In the genomic region with DNA sequence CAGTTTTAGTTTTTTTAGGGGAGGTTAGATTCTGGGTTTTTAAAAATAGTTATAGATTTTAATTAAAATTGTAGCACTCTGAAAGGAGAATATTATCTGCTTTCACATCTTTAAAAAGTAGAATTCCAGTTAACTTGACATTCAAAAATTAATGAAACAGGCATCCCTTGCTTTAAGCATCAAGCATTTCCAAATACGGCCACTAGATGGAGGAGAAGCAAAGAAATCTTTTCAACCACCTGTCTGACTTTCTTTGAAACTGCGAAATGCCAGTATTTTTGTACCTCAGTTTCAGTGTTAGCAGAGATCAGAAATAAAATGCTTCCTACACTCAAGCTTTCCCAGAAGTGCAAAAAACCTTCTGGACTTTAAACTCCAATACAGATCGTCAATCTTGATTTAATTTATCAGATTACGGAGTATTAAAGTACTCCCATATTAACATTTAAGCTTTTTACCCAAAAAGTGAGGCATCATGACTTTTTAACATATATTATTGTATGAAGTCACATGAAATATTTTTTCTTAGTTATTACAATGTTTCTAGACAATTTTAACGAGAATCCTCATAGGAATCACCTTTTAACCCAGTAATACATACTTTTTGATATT, we compare ENCODE assay signal across 9 cellular contexts.
A peak's percentile ranks its signal among the peaks of the same experiment; 100 is the strongest.
DNase-seq lines count a peak whose midpoint lies in the region; ATAC-seq, FAIRE-seq and TF ChIP-seq lines count a peak whose summit lies in the region.
"Had no signal": no experiment of that assay in that cellular context is flagged by ENCODE, and none has a peak within 500 bp of the region (broad histone marks: within the 10 kb centered on the region; RNA-seq: fewer than 3 reads in every experiment).

No MANE protein-coding gene starts in this region.

- H3K27ac ChIP-seq in OCI-LY3 (ENCODE audit: low read length): no peak overlapping the region

- no peak overlapping the region for H3K4me3 Mint-ChIP-seq in mesothelial cell of epicardium
- H3K4me3 Mint-ChIP-seq: activated naive CD8-positive, alpha-beta T cell treated with anti-CD3 and anti-CD28 coated beads, Interleukin-2, amount 10 ng/mL, durations not matched to agents 7 days and 5 days had no signal

- peaks cover 9% of the 10 kb centered on the region for H3K36me3 Mint-ChIP-seq in mesothelial cell of epicardium
- H3K36me3 Mint-ChIP-seq: activated naive CD8-positive, alpha-beta T cell treated with anti-CD3 and anti-CD28 coated beads, Interleukin-2, amount 10 ng/mL, durations not matched to agents 7 days and 5 days had no signal

- no peak overlapping the region for H3K4me3 ChIP-seq in OCI-LY3 (ENCODE audit: low read length)

- no peaks in the 10 kb centered on the region for H4K20me1 ChIP-seq in OCI-LY3 (ENCODE audit: insufficient read depth, low read length)

- no peaks in the 10 kb centered on the region for H3K9me3 ChIP-seq in OCI-LY3 (ENCODE audit: insufficient read depth, low read length)

- no peak overlapping the region for H3K9ac ChIP-seq in OCI-LY3 (ENCODE audit: low read length)

- FAIRE-seq in colon (lab: Jason Lieb, UNC): peak; percentile 28

- H2AFZ ChIP-seq in OCI-LY3 (ENCODE audit: low read depth, low read length): no peak overlapping the region

- no peaks in the 10 kb centered on the region for H3K9me3 Mint-ChIP-seq in mesothelial cell of epicardium
- H3K9me3 Mint-ChIP-seq: activated naive CD8-positive, alpha-beta T cell treated with anti-CD3 and anti-CD28 coated beads, Interleukin-2, amount 10 ng/mL, durations not matched to agents 7 days and 5 days had no signal

- H3K27me3 Mint-ChIP-seq in mesothelial cell of epicardium (ENCODE audit: low read depth): no peaks in the 10 kb centered on the region

- peaks cover 14% of the 10 kb centered on the region for H3K4me1 ChIP-seq in OCI-LY3 (ENCODE audit: low read length)

- no peak overlapping the region for H3K27ac Mint-ChIP-seq in mesothelial cell of epicardium
- H3K27ac Mint-ChIP-seq: activated naive CD8-positive, alpha-beta T cell treated with anti-CD3 and anti-CD28 coated beads, Interleukin-2, amount 10 ng/mL, durations not matched to agents 7 days and 5 days had no signal

- H3K79me2 ChIP-seq in OCI-LY3 (ENCODE audit: low read length): no peaks in the 10 kb centered on the region

- no peaks in the 10 kb centered on the region for H3K27me3 ChIP-seq in OCI-LY3 (ENCODE audit: low read depth, low read length)

- H3K4me2 ChIP-seq in OCI-LY3 (ENCODE audit: low read length): no peak overlapping the region

- DNase-seq in NCI-H2081 (lab: John Stamatoyannopoulos, UW) (peak; percentile 55 to 65), NCI-H2081 treated with DMSO at 0.1 percent for 48 hours (lab: John Stamatoyannopoulos, UW) (no peak), mesothelial cell of epicardium (ENCODE audit: low spot score in 2 of 2, unreplicated experiment in 2 of 2) (no peak), GOT3 (lab: John Stamatoyannopoulos, UW) (no peak)
- DNase-seq: activated naive CD8-positive, alpha-beta T cell treated with anti-CD3 and anti-CD28 coated beads, Interleukin-2, amount 10 ng/mL, durations not matched to agents 7 days and 5 days had no signal

- TF ChIP-seq CTCF in OCI-LY3 (IDR thresholded peaks at IDR 0.05; ENCODE audit: low read depth, low read length): peak; percentile 86
- TF ChIP-seq CTCF in mesothelial cell of epicardium (IDR thresholded peaks at IDR 0.05; ENCODE audit: unreplicated experiment): peak; percentile 94

- peaks cover 6% of the 10 kb centered on the region for H3K36me3 ChIP-seq in OCI-LY3 (replicated peaks; ENCODE audit: low read depth, low read length)

- H3K4me1 Mint-ChIP-seq in mesothelial cell of epicardium: peaks cover 4% of the 10 kb centered on the region

- ATAC-seq in GM19467 (IDR thresholded peaks at IDR 0.05; ENCODE audit: unreplicated experiment) (peak; percentile 73), HG03571 (IDR thresholded peaks at IDR 0.05; ENCODE audit: unreplicated experiment) (peak; percentile 68)

Comparison
In these comparisons a context has a peak if more than half of its experiments do, and no peak if none do; other contexts are left out.
1. DNase-seq: peak in NCI-H2081 (2 of 2); none in NCI-H2081 treated with DMSO at 0.1 percent for 48 hours (single experiment), mesothelial cell of epicardium (0 of 2) and GOT3 (single experiment).